In the genomic region with DNA sequence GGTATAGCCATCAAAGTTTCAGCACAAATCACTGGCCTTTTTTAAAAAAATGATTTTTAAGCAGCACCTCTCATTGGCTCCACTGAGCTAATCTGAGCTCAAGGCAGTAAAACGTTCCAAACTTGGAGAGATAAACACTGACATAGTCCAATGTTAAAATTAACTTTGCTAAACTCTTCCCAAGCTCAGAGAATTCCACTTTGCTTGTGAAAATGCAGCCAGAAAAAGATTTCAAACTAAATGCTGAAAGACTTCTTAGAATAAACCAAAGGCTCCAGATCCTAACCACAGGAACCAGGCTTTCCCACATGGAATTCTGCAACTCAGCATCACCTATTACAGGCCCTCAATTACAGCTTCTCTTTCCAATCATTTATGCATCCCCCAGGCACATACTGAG, we compare ENCODE assay signal across 15 cellular contexts.
"Had no signal": no experiment of that assay in that cellular context is flagged by ENCODE, and none has a peak within 500 bp of the region (broad histone marks: within the 10 kb centered on the region; RNA-seq: fewer than 3 reads in every experiment).

No MANE protein-coding gene starts in this region.

- DNase-seq: activated CD4-positive, alpha-beta T cell treated with anti-CD3 and anti-CD28 coated beads, Interleukin-2, amount 10 ng/mL, durations not matched to agents 7 days and 5 days; activated CD4-positive, CD25-positive, alpha-beta regulatory T cell; activated CD8-positive, alpha-beta memory T cell treated with anti-CD3 and anti-CD28 coated beads for 24 hours; activated naive CD4-positive, alpha-beta T cell treated with anti-CD3 and anti-CD28 coated beads, Interleukin-2, amount 50 U/mL, for 16 hours; adrenal gland; brain microvascular endothelial cell; endodermal cell; erythroblast; foreskin fibroblast; mesendoderm; ovary; stimulated activated CD4-positive, alpha-beta T cell treated with anti-CD3 and anti-CD28 coated beads, Interleukin-2, amount 100 ng/mL, for 24 hours; stimulated activated naive B cell treated with anti-CD40 and anti-IgM and Interleukin-4, amounts not matched to agents 10 μg/mL and 1 μg/mL and 100 μg/mL, for 72 hours; substantia nigra; upper lobe of right lung had no signal

- H3K27ac ChIP-seq: adrenal gland, brain microvascular endothelial cell, ovary, upper lobe of right lung had no signal

- H3K9me3 ChIP-seq: adrenal gland, ovary, upper lobe of right lung had no signal

- H3K36me3 ChIP-seq: adrenal gland, brain microvascular endothelial cell, ovary had no signal

- H3K27me3 ChIP-seq: adrenal gland, brain microvascular endothelial cell, ovary, upper lobe of right lung had no signal

- ATAC-seq: stimulated activated naive B cell treated with anti-CD40 and anti-IgM and Interleukin-4, amounts not matched to agents 10 μg/mL and 1 μg/mL and 100 μg/mL, for 72 hours; upper lobe of right lung had no signal

- H3K4me3 ChIP-seq: adrenal gland, ovary, upper lobe of right lung had no signal
